Comparison of ENCODE assay signal across 7 cellular contexts in the genomic region with DNA sequence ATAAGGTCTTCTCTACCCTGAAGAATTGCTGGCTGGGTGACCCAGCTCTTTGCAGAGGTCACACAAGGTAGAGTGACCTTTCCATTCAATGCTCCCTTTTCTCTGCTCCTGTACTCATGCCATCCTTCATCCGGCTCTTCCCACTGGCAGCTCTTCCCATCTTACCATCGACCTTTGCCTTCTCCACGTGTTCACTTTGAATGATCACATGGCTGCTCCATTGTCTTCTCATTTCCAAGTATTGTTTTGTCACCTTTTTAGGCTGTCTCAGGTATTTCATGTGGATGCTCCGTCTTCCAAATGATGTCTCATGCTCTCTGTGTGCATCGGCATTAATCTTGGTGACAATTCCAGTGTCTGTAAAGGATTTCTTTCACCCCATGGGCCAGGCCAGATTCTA.
"Had no signal": no experiment of that assay in that cellular context is flagged by ENCODE, and none has a peak within 500 bp of the region (broad histone marks: within the 10 kb centered on the region; RNA-seq: fewer than 3 reads in every experiment).

No MANE protein-coding gene starts in this region.

- FAIRE-seq: HTR-8/SVneo, K562 had no signal

- DNase-seq: IMR-90, KBM-7, KG1 had no signal

- H3K4me3 ChIP-seq: K562 had no signal

- H3K27ac Mint-ChIP-seq: IgD-negative memory B cell had no signal

- H3K27ac ChIP-seq: HL-60 had no signal

- H3K4me3 Mint-ChIP-seq: IgD-negative memory B cell had no signal

- H3K4me1 Mint-ChIP-seq: IgD-negative memory B cell had no signal

- ATAC-seq: K562 had no signal
